12 cellular contexts compared by ENCODE assay signal in genomic region chr1:200129480-200129879, GRCh38.
DNase-seq lines count a peak whose midpoint lies in the region; ATAC-seq, FAIRE-seq and TF ChIP-seq lines count a peak whose summit lies in the region.
"Had no signal": no experiment of that assay in that cellular context is flagged by ENCODE, and none has a peak within 500 bp of the region (broad histone marks: within the 10 kb centered on the region; RNA-seq: fewer than 3 reads in every experiment).

No MANE protein-coding gene starts in this region.

- CTCF ChIA-PET in GM12878 (lab: Yijun Ruan, JAX) = interaction anchor here (0.7 to 2.0 kb wide), 4 partner anchors 10 to 151 kb away, joined by 3 to 6 read pairs (median 3); no protein-coding TSS in a partner anchor

- H3K27ac ChIP-seq in GM12878 (ENCODE audit: control insufficient read depth, insufficient read depth) = no peak overlapping the region
- H3K27ac ChIP-seq: right atrium auricular region had no signal

- TF ChIP-seq EP300 in GM12878 (IDR thresholded peaks at IDR 0.05; ENCODE audit: borderline replicate concordance in 1 of 2, control insufficient read depth in 1 of 2, low read depth in 2 of 2, low read length in 2 of 2) = peak; percentile 65 to 75; a peak in 2 of 4 replicates

- DNase-seq in A172 (ENCODE audit: low spot score) (peak; percentile 7), GM12878 (ENCODE audit: low read depth, low spot score) (no peak), HTR-8/SVneo (ENCODE audit: insufficient read length, low spot score) (no peak), sciatic nerve (ENCODE audit: low spot score) (no peak), dermis blood vessel endothelial cell (no peak), frontal cortex (ENCODE audit: low spot score in 2 of 2) (no peak)
- DNase-seq: left cardiac atrium, NCI-H2107 had no signal

- BruUV-seq in GM12878 (replicated peaks; lab: Mats Ljungman, UMichigan) = no TSS peak

- intact Hi-C loops in GM12878 (cut with micrococcal nuclease; ENCODE audit: unreplicated experiment) = no loop called here
- intact Hi-C loops in sciatic nerve (cut with DNase I) = no loop called here

- H3K9ac ChIP-seq in GM12878 (ENCODE audit: control insufficient read depth, insufficient read depth, low read length) = no peak overlapping the region

- TF ChIP-seq POLR2A in GM12878 (IDR thresholded peaks at IDR 0.05; ENCODE audit: low read depth, low read length) = no peak

- no peak overlapping the region for H3K4me3 ChIP-seq in GM12878
- H3K4me3 ChIP-seq: right atrium auricular region had no signal

- H2AFZ ChIP-seq in GM12878 (ENCODE audit: control insufficient read depth, low read depth, low read length) = peak overlapping the region; percentile 72

- no peaks in the 10 kb centered on the region for H3K9me3 ChIP-seq in GM12878 (replicated peaks; ENCODE audit: control insufficient read depth, insufficient read depth, low read length)
- H3K9me3 ChIP-seq: right atrium auricular region had no signal

- SMC1A ChIA-PET in GM12878 (lab: Charles Lee; ENCODE audit: uncharacterized antibody, unreplicated experiment) = interaction anchor here (1.0 to 7.1 kb wide), 6 partner anchors 10 to 24 kb away, joined by 5 to 89 read pairs (median 7); no protein-coding TSS in a partner anchor

- RAD21 ChIA-PET in GM12878 (lab: Charles Lee; ENCODE audit: unreplicated experiment) = interaction anchor here (1.0 to 5.2 kb wide), 5 partner anchors 10 to 30 kb away, joined by 3 to 41 read pairs (median 6); no protein-coding TSS in a partner anchor

- H3K4me2 ChIP-seq in GM12878 (ENCODE audit: control insufficient read depth, insufficient read depth) = peak overlapping the region; percentile 30; the same call in 1 of the 2 replicates

- ATAC-seq in GM18502 (IDR thresholded peaks at IDR 0.05; ENCODE audit: poor library complexity, unreplicated experiment) (peak; percentile 62), HG03432 (IDR thresholded peaks at IDR 0.05; ENCODE audit: unreplicated experiment) (peak; percentile 66), GM12878 (peak; percentile 90), sciatic nerve (no peak)
- ATAC-seq: left cardiac atrium had no signal

- TF ChIP-seq RAD21 in GM12878 (IDR thresholded peaks at IDR 0.05; ENCODE audit: insufficient read depth, low read depth, low read length) = no peak

- H3K4me1 ChIP-seq in GM12878 (ENCODE audit: control insufficient read depth, insufficient read depth, low read length) = peaks cover 6% of the 10 kb centered on the region
- H3K4me1 ChIP-seq: right atrium auricular region had no signal

- no peak for TF ChIP-seq CTCF in GM12878 (IDR thresholded peaks at IDR 0.05 in 2 of 3, conservative IDR thresholded peaks at IDR 0.05 in 1 of 3; ENCODE audit: control insufficient read depth in 2 of 3, extremely low read depth in 1 of 3, insufficient read depth in 1 of 3, low read depth in 3 of 3, low read length in 3 of 3)

- H3K79me2 ChIP-seq in GM12878 (ENCODE audit: control insufficient read depth, insufficient read depth, low read length) = no peaks in the 10 kb centered on the region

- FAIRE-seq in GM12878 (lab: Jason Lieb, UNC) (peak; percentile 76), HTR-8/SVneo (lab: Jason Lieb, UNC) (no peak), frontal cortex (lab: Jason Lieb, UNC) (no peak)
- FAIRE-seq: D721Med had no signal

- in situ Hi-C loops in GM12878 (cut with MboI) = no loop called here

- 19% methylated on average over 3 of the region's 3 CpGs for WGBS in GM12878 (ENCODE audit: insufficient coverage, insufficient replicate concordance, low lambda C conversion rate, missing lambda C conversion rate)

- POLR2A ChIA-PET in GM12878 (lab: Charles Lee) = interaction anchor here (1.1 to 2.2 kb wide), 2 partner anchors 11 to 14 kb away, joined by 4 to 15 read pairs; no protein-coding TSS in a partner anchor

- H4K20me1 ChIP-seq in GM12878 (ENCODE audit: control insufficient read depth, insufficient read depth) = no peaks in the 10 kb centered on the region

- no peaks in the 10 kb centered on the region for H3K36me3 ChIP-seq in GM12878 (ENCODE audit: control insufficient read depth in 2 of 2, insufficient read depth in 2 of 2, low read length in 1 of 2)
- H3K36me3 ChIP-seq: right atrium auricular region had no signal

- H3K27me3 ChIP-seq in GM12878 (replicated peaks in 1 of 2; ENCODE audit: control insufficient read depth in 2 of 2, insufficient read depth in 2 of 2, low read length in 1 of 2) = no peaks in the 10 kb centered on the region
- H3K27me3 ChIP-seq: right atrium auricular region had no signal

TF ChIP-seq in GM12878, 131 proteins besides CTCF, POLR2A, EP300 and RAD21 (continues in another document):
- TF ChIP-seq RAD51 (IDR thresholded peaks at IDR 0.05) (peak; percentile 67; the same call in 1 of the 2 replicates), RELA (IDR thresholded peaks at IDR 0.05; ENCODE audit: borderline replicate concordance, partially characterized antibody) (peak; percentile 53), PML (IDR thresholded peaks at IDR 0.05; ENCODE audit: low read length) (no peak), ETV6 (conservative IDR thresholded peaks at IDR 0.05 in 1 of 2, IDR thresholded peaks at IDR 0.05 in 1 of 2; ENCODE audit: borderline replicate concordance in 1 of 2, low read depth in 1 of 2) (no peak), NR2C1 (IDR thresholded peaks at IDR 0.05) (no peak), ATF7 (IDR thresholded peaks at IDR 0.05; ENCODE audit: low read depth) (peak; percentile 94), PKNOX1 (IDR thresholded peaks at IDR 0.05) (peak; percentile 59), NBN (IDR thresholded peaks at IDR 0.05) (peak; percentile 66; the same call in 1 of the 2 replicates), RUNX3 (IDR thresholded peaks at IDR 0.05; ENCODE audit: low read length) (peak; percentile 75), MLLT1 (IDR thresholded peaks at IDR 0.05) (peak; percentile 39; the same call in 1 of the 2 replicates), SREBF2 (IDR thresholded peaks at IDR 0.05; ENCODE audit: low read length) (no peak), CREB1 (IDR thresholded peaks at IDR 0.05; ENCODE audit: low read depth) (peak; percentile 70; the same call in 1 of the 2 replicates), CREM (IDR thresholded peaks at IDR 0.05; ENCODE audit: low read depth) (0 out of 2 replicates have a peak, but pooled peaks have one; percentile 12), MAX (IDR thresholded peaks at IDR 0.05; ENCODE audit: low read depth, low read length) (no peak), CBX5 (IDR thresholded peaks at IDR 0.05; ENCODE audit: low read depth) (no peak), IKZF2 (IDR thresholded peaks at IDR 0.05) (peak; percentile 38 to 58; a peak in 2 of 4 replicates), BCL11A (IDR thresholded peaks at IDR 0.05; ENCODE audit: low read depth, low read length) (peak; percentile 38; the same call in 1 of the 2 replicates), CHD1 (IDR thresholded peaks at IDR 0.05; ENCODE audit: low read depth, low read length) (no peak), KAT2A (conservative IDR thresholded peaks at IDR 0.05; ENCODE audit: control insufficient read depth, low read depth, low read length) (no peak), IKZF1 (conservative IDR thresholded peaks at IDR 0.05) (peak; percentile 62), SPI1 (IDR thresholded peaks at IDR 0.05; ENCODE audit: borderline replicate concordance, insufficient read depth, low read depth, low read length) (peak; percentile 8; the same call in 1 of the 2 replicates), RELB (IDR thresholded peaks at IDR 0.05; ENCODE audit: low read depth) (peak; percentile 89), MTA2 (IDR thresholded peaks at IDR 0.05; ENCODE audit: low read depth) (peak; percentile 88), MXI1 (IDR thresholded peaks at IDR 0.05; ENCODE audit: low read depth, low read length) (no peak), MYC (IDR thresholded peaks at IDR 0.05; ENCODE audit: insufficient read depth, insufficient read length, insufficient replicate concordance, low read length, severe bottlenecking) (no peak), LARP7 (IDR thresholded peaks at IDR 0.05) (no peak)
